Comparison of ENCODE assay signal across 1 cellular context in genomic region chr9:37859043-37859442, GRCh38.
TF ChIP-seq lines count a peak whose summit lies in the region.

No MANE protein-coding gene starts in this region.

TF ChIP-seq in GM23338, 12 proteins besides CTCF, POLR2A, EP300 and RAD21:
- TF ChIP-seq ZNF462 (CRISPR knock-in tag; IDR thresholded peaks at IDR 0.05) (no peak), EZH2 (IDR thresholded peaks at IDR 0.05; ENCODE audit: low read depth, unreplicated experiment) (no peak), CREB1 (CRISPR knock-in tag; IDR thresholded peaks at IDR 0.05; ENCODE audit: low read depth) (no peak), EZH2phosphoT487 (IDR thresholded peaks at IDR 0.05; ENCODE audit: unreplicated experiment) (no peak), POLR2AphosphoS5 (IDR thresholded peaks at IDR 0.05; ENCODE audit: low read depth) (no peak), REST (IDR thresholded peaks at IDR 0.05; ENCODE audit: unreplicated experiment) (no peak), ETS1 (IDR thresholded peaks at IDR 0.05) (no peak), ZNF114 (CRISPR knock-in tag; IDR thresholded peaks at IDR 0.05) (no peak), ZNF331 (CRISPR knock-in tag; IDR thresholded peaks at IDR 0.05; ENCODE audit: low read depth) (no peak), STAT1 (IDR thresholded peaks at IDR 0.05; ENCODE audit: unreplicated experiment) (no peak), NANOG (IDR thresholded peaks at IDR 0.05; ENCODE audit: borderline replicate concordance) (no peak), JUNB (IDR thresholded peaks at IDR 0.05; ENCODE audit: unreplicated experiment) (no peak)
